In the genomic region with DNA sequence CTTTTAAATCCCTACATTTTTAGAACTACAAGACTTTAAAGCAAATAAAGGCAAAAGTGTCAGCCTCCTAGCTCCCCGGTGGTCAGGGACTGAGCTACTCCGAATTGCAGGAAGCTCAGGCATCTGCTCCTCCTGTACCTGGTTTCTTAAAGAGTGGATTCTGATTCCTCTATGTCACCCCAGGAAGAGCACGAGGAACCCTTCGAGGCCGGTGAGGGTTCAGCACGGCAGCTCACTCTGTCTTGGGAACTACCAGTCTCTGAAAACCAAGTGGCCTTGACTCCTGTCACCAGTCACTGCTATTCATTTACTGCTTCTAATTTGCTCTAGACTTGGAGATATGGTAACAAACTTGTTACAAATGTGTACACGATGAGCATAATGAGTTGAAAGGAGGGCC, we compare ENCODE assay signal across 12 cellular contexts. TPM values are rescaled to one million over a fixed set of nuclear protein-coding genes. Genes with fewer than 3 reads are reported as not detected.
DNase-seq lines count a peak whose midpoint lies in the region; ATAC-seq, FAIRE-seq and TF ChIP-seq lines count a peak whose summit lies in the region.
"Had no signal": no experiment of that assay in that cellular context is flagged by ENCODE, and none has a peak within 500 bp of the region (broad histone marks: within the 10 kb centered on the region; RNA-seq: fewer than 3 reads in every experiment).

No MANE protein-coding gene starts in this region.

- H3K79me2 ChIP-seq in H1 (ENCODE audit: control insufficient read depth in 1 of 2, insufficient read depth in 2 of 2, low read length in 2 of 2) = peaks cover 0 to 4% of the 10 kb centered on the region in 2 experiments; a peak in 1 of 4 replicates

- H3K4me1 ChIP-seq in H1 (replicated peaks in 1 of 4; ENCODE audit: control insufficient read depth in 3 of 4, insufficient read depth in 4 of 4, low read length in 3 of 4) = peaks cover 7 to 25% (median 18%) of the 10 kb centered on the region in 4 experiments
- H3K4me1 ChIP-seq in upper lobe of right lung = peaks cover 48% of the 10 kb centered on the region

- H3K36me3 ChIP-seq in H1 (ENCODE audit: control insufficient read depth in 2 of 4, insufficient read depth in 4 of 4, low read length in 3 of 4) = no peaks in the 10 kb centered on the region
- no peaks in the 10 kb centered on the region for H3K36me3 ChIP-seq in upper lobe of right lung

- no peak overlapping the region for H2AFZ ChIP-seq in H1 (ENCODE audit: low read length)

- H3K9me3 ChIP-seq in H1 (ENCODE audit: insufficient read depth in 2 of 2, low read depth in 1 of 2, low read length in 1 of 2) (no peaks in the 10 kb centered on the region), upper lobe of right lung (no peaks in the 10 kb centered on the region)

- peaks cover 12% of the 10 kb centered on the region for H3K23me2 ChIP-seq in H1 (ENCODE audit: low read depth, low read length)

- intact Hi-C loops in upper lobe of right lung (cut with DNase I) = no loop called here

- no peak overlapping the region for H4K91ac ChIP-seq in H1 (replicated peaks; ENCODE audit: insufficient read length, low read length)

- no peak for ATAC-seq in naive thymus-derived CD8-positive, alpha-beta T cell
- no peak for ATAC-seq in upper lobe of right lung
- no peak for ATAC-seq in omental fat pad (ENCODE audit: low FRiP score)
- ATAC-seq: activated T-cell treated with anti-CD3 and anti-CD28 coated beads, Interleukin-2, amount 50 U/mL, for 72 hours had no signal

- CTCF ChIA-PET in H1 (lab: Charles Lee; ENCODE audit: partially characterized antibody) = interaction anchor here (0.6 to 18.9 kb wide), 7 partner anchors 8 to 858 kb away, joined by 3 to 298 read pairs (median 4); no protein-coding TSS in a partner anchor

- H2BK12ac ChIP-seq in H1 (ENCODE audit: low read depth, low read length) = 0 out of 2 replicates have a peak overlapping the region, but pooled peaks have one; percentile 9

- 68% methylated on average over 7 of the region's 7 CpGs; no CpG with 5 or more reads in 1 of the 2 experiments for WGBS in H1 (ENCODE audit: extremely low coverage in 1 of 2, insufficient coverage in 1 of 2, insufficient read length in 1 of 2, insufficient replicate concordance in 2 of 2, low coverage in 1 of 2, low lambda C conversion rate in 2 of 2, missing lambda C conversion rate in 1 of 2), 2 experiments

- H3K56ac ChIP-seq in H1 (replicated peaks; ENCODE audit: insufficient read length, low read depth, low read length) = no peak overlapping the region

- no peak overlapping the region for H2BK15ac ChIP-seq in H1 (ENCODE audit: low read length)

- 0 out of 2 replicates have a peak overlapping the region, but pooled peaks have one; percentile 1 for H4K8ac ChIP-seq in H1 (ENCODE audit: extremely low read depth, insufficient read depth, low read length)

- H3K4me2 ChIP-seq in H1 (ENCODE audit: insufficient read depth in 1 of 2, low read depth in 2 of 2, low read length in 2 of 2) = 0 out of 4 replicates have a peak overlapping the region, but pooled peaks of 1 of the 2 experiments have one; percentile 19

- H3K27me3 Mint-ChIP-seq in activated naive CD4-positive, alpha-beta T cell treated with anti-CD3 and anti-CD28 coated beads, Interleukin-2, amount 50 U/mL, for 24 hours = no peaks in the 10 kb centered on the region
- peaks cover 0 to 2% (median 0%) of the 10 kb centered on the region in 5 donors for H3K27me3 Mint-ChIP-seq in naive thymus-derived CD8-positive, alpha-beta T cell

- no peak overlapping the region for H3K18ac ChIP-seq in H1 (ENCODE audit: extremely low read depth, low read length)

- POLR2A ChIA-PET in H1 (lab: Charles Lee; ENCODE audit: partially characterized antibody) = no interaction called here
- POLR2A ChIA-PET in naive thymus-derived CD8-positive, alpha-beta T cell (lab: Charles Lee) = no interaction called here

- no peak overlapping the region for H3K27ac ChIP-seq in H1 (ENCODE audit: low read depth, low read length)
- H3K27ac ChIP-seq in upper lobe of right lung = peak overlapping the region; percentile 97

- H3K4ac ChIP-seq in H1 (replicated peaks; ENCODE audit: insufficient read length, low read depth, low read length) = no peak overlapping the region

- no peak overlapping the region for H3K27ac Mint-ChIP-seq in activated naive CD4-positive, alpha-beta T cell treated with anti-CD3 and anti-CD28 coated beads, Interleukin-2, amount 50 U/mL, for 24 hours
- peak overlapping the region in 6 of 10 donors; percentile 10 to 99 (median 54) for H3K27ac Mint-ChIP-seq in naive thymus-derived CD8-positive, alpha-beta T cell
- H3K27ac Mint-ChIP-seq: activated T-cell treated with anti-CD3 and anti-CD28 coated beads, Interleukin-2, amount 50 U/mL, for 72 hours had no signal

- no peaks in the 10 kb centered on the region; the same call in none of the 2 replicates for H3K79me1 ChIP-seq in H1 (ENCODE audit: low read depth, low read length)

- no peaks in the 10 kb centered on the region for H3K9me3 Mint-ChIP-seq in activated naive CD4-positive, alpha-beta T cell treated with anti-CD3 and anti-CD28 coated beads, Interleukin-2, amount 50 U/mL, for 24 hours
- H3K9me3 Mint-ChIP-seq in naive thymus-derived CD8-positive, alpha-beta T cell = no peaks in the 10 kb centered on the region
- H3K9me3 Mint-ChIP-seq: activated T-cell treated with anti-CD3 and anti-CD28 coated beads, Interleukin-2, amount 50 U/mL, for 72 hours had no signal

- FAIRE-seq in H1 (lab: Jason Lieb, UNC) = no peak
- FAIRE-seq: urothelium cell line had no signal

- no peak for TF ChIP-seq CTCF in H1 (IDR thresholded peaks at IDR 0.05; ENCODE audit: control extremely low read depth in 1 of 3, insufficient read depth in 1 of 3, low read depth in 1 of 3, low read length in 3 of 3)
- TF ChIP-seq CTCF in upper lobe of right lung (IDR thresholded peaks at IDR 0.05) = no peak
- no peak for TF ChIP-seq CTCF in omental fat pad (IDR thresholded peaks at IDR 0.05)

- no peaks in the 10 kb centered on the region for H3K36me3 Mint-ChIP-seq in activated naive CD4-positive, alpha-beta T cell treated with anti-CD3 and anti-CD28 coated beads, Interleukin-2, amount 50 U/mL, for 24 hours
- H3K36me3 Mint-ChIP-seq in naive thymus-derived CD8-positive, alpha-beta T cell = no peaks in the 10 kb centered on the region

- H3K9ac ChIP-seq in H1 (replicated peaks in 1 of 4; ENCODE audit: extremely low read depth in 1 of 4, low read depth in 3 of 4, low read length in 3 of 4) = peak overlapping the region in 1 of 4 experiments; percentile 3; a peak in 1 of 7 replicates

- peaks cover 74% of the 10 kb centered on the region for H3K4me1 Mint-ChIP-seq in activated naive CD4-positive, alpha-beta T cell treated with anti-CD3 and anti-CD28 coated beads, Interleukin-2, amount 50 U/mL, for 24 hours
- H3K4me1 Mint-ChIP-seq in naive thymus-derived CD8-positive, alpha-beta T cell = peaks cover 28 to 73% (median 65%) of the 10 kb centered on the region in 4 donors

- no peak for TF ChIP-seq EP300 in H1 (IDR thresholded peaks at IDR 0.05; ENCODE audit: borderline replicate concordance in 1 of 2, low read depth in 2 of 2, low read length in 2 of 2)

- H2BK5ac ChIP-seq in H1 (ENCODE audit: low read depth, low read length) = no peak overlapping the region

- H3K4me3 ChIP-seq in H1 (ENCODE audit: extremely low read depth in 1 of 4, insufficient read depth in 2 of 4, low read depth in 3 of 4, low read length in 4 of 4) (no peak overlapping the region), upper lobe of right lung (peak overlapping the region; percentile 83)

- H2BK20ac ChIP-seq in H1 (ENCODE audit: low read length) = no peak overlapping the region

- no peak for TF ChIP-seq RAD21 in H1 (IDR thresholded peaks at IDR 0.05 in 1 of 2, conservative IDR thresholded peaks at IDR 0.05 in 1 of 2; ENCODE audit: low read depth in 2 of 2, low read length in 2 of 2)

- no peak overlapping the region for H2BK120ac ChIP-seq in H1 (replicated peaks; ENCODE audit: low read depth, low read length)

- peak overlapping the region; percentile 86 for H3K4me3 Mint-ChIP-seq in activated naive CD4-positive, alpha-beta T cell treated with anti-CD3 and anti-CD28 coated beads, Interleukin-2, amount 50 U/mL, for 24 hours
- peak overlapping the region in 4 of 10 donors; percentile 10 to 88 (median 48) for H3K4me3 Mint-ChIP-seq in naive thymus-derived CD8-positive, alpha-beta T cell

- no peak for DNase-seq in activated naive CD4-positive, alpha-beta T cell treated with Interleukin-2 at 50 U/mL for 16 hours
- DNase-seq in H1 (ENCODE audit: low read depth in 1 of 2, low spot score in 2 of 2) (no peak), upper lobe of right lung (no peak), NCI-H510A (lab: John Stamatoyannopoulos, UW) (no peak), omental fat pad (ENCODE audit: low spot score) (no peak)
- no peak for DNase-seq in naive thymus-derived CD8-positive, alpha-beta T cell
- DNase-seq in activated CD4-positive, alpha-beta T cell treated with anti-CD3 and anti-CD28 coated beads for 4 hours = no peak
- DNase-seq: ACHN; activated T-cell treated with anti-CD3 and anti-CD28 coated beads, Interleukin-2, amount 50 U/mL, for 72 hours; retina had no signal

- H3K27me3 ChIP-seq in H1 (replicated peaks in 1 of 4; ENCODE audit: control insufficient read depth in 3 of 4, extremely low read depth in 1 of 4, insufficient read depth in 3 of 4, low read length in 3 of 4) (peaks cover 0 to 10% (median 2%) of the 10 kb centered on the region in 4 experiments; a peak in 2 of 7 replicates), upper lobe of right lung (no peaks in the 10 kb centered on the region)

- H2AK5ac ChIP-seq in H1 (ENCODE audit: low read depth, low read length) = no peak overlapping the region

- TF ChIP-seq POLR2A in H1 (IDR thresholded peaks at IDR 0.05; ENCODE audit: control extremely low read depth in 1 of 2, low read depth in 2 of 2, low read length in 2 of 2) = no peak

- H4K20me1 ChIP-seq in H1 (replicated peaks in 1 of 2; ENCODE audit: control insufficient read depth in 1 of 2, insufficient read depth in 2 of 2, low read length in 2 of 2) = peaks cover 1 to 5% of the 10 kb centered on the region in 2 experiments

- H3K23ac ChIP-seq in H1 (ENCODE audit: insufficient read length) = no peak overlapping the region

- H3K14ac ChIP-seq in H1 (ENCODE audit: insufficient read length) = no peak overlapping the region

- H4K5ac ChIP-seq in H1 (ENCODE audit: insufficient read length, low read depth, low read length) = no peak overlapping the region

RNA-seq across cellular contexts. Expression of a gene that starts 2.3 kb away (rescaled TPM):
- 5.5 TPM in 2 replicates for total RNA-seq in H1 (2021; fragmentation: NEBNext Ultra II Directional; extraction: Animal tissue kit (Norgen Biotek cat#: 25700))
- 0.91 and 0.99 TPM in 2 replicates for polyA plus RNA-seq in H1 (2011; rRNA removed)
- polyA plus RNA-seq in H1 (2011; cell fraction: cytosol; rRNA removed) = 0.78 TPM
- polyA plus RNA-seq in H1 (2011; cell fraction: nucleus; rRNA removed) = 2.3 TPM
- polyA plus RNA-seq in H1 (2012, experiment 1 of 2) = 2.0 to 2.9 TPM (median 2.3 TPM) in 4 replicates
- polyA plus RNA-seq in H1 (2012, experiment 2 of 2) = 0.73 TPM
- polyA plus RNA-seq in H1 (2013, experiment 1 of 2) = 1.5 TPM
- 1.6 TPM for polyA plus RNA-seq in H1 (2013, experiment 2 of 2)
- 4.9 and 7.3 TPM in 2 replicates for polyA minus RNA-seq in H1 (2011; rRNA and poly(A)+ RNA removed)
- polyA minus RNA-seq in H1 (2011; cell fraction: cytosol; rRNA and poly(A)+ RNA removed) = 3.7 TPM
- 7.2 TPM for polyA minus RNA-seq in H1 (2011; cell fraction: nucleus; rRNA and poly(A)+ RNA removed)
- 10 to 100 TPM; 10.3 to 11.1 TPM for total RNA-seq in naive thymus-derived CD8-positive, alpha-beta T cell
- polyA plus RNA-seq in naive thymus-derived CD8-positive, alpha-beta T cell = 1 to 10 TPM; 4.0 to 6.5 (median 4.7) TPM
- total RNA-seq in upper lobe of right lung = 22.7 TPM
- 10 to 100 TPM in 3 of 4 donors, 1 to 10 TPM in 1; 5.3 to 36.4 (median 15.4) TPM for total RNA-seq in omental fat pad

RNA-seq across cellular contexts. Expression of a gene that starts 34.2 kb away (rescaled TPM):
- 15.9 and 17.5 TPM in 2 replicates for total RNA-seq in H1 (2021; fragmentation: NEBNext Ultra II Directional; extraction: Animal tissue kit (Norgen Biotek cat#: 25700))
- 2.3 and 2.8 TPM in 2 replicates for polyA plus RNA-seq in H1 (2011; rRNA removed)
- polyA plus RNA-seq in H1 (2011; cell fraction: cytosol; rRNA removed) = 4.4 TPM
- 2.4 TPM for polyA plus RNA-seq in H1 (2011; cell fraction: nucleus; rRNA removed)
- polyA plus RNA-seq in H1 (2012, experiment 1 of 2) = 10.7 to 16.8 TPM (median 13.9 TPM) in 4 replicates
- polyA plus RNA-seq in H1 (2012, experiment 2 of 2) = 0.98 TPM
- polyA plus RNA-seq in H1 (2013, experiment 1 of 2) = 9.9 TPM
- polyA plus RNA-seq in H1 (2013, experiment 2 of 2) = 8.7 TPM
- 3.5 and 8.0 TPM in 2 replicates for polyA minus RNA-seq in H1 (2011; rRNA and poly(A)+ RNA removed)
- polyA minus RNA-seq in H1 (2011; cell fraction: cytosol; rRNA and poly(A)+ RNA removed) = 6.5 TPM
- 4.1 TPM for polyA minus RNA-seq in H1 (2011; cell fraction: nucleus; rRNA and poly(A)+ RNA removed)
- 1 to 10 TPM; 8.3 to 9.8 TPM for total RNA-seq in naive thymus-derived CD8-positive, alpha-beta T cell
- polyA plus RNA-seq in naive thymus-derived CD8-positive, alpha-beta T cell = 1 to 10 TPM; 4.8 to 6.7 (median 5.0) TPM
- total RNA-seq in upper lobe of right lung (20.8 TPM), omental fat pad (10 to 100 TPM in 3 of 4 donors, 1 to 10 TPM in 1; 8.4 to 15.9 (median 12.5) TPM)

RNA-seq across cellular contexts. Expression of a gene that starts 46.3 kb away (rescaled TPM):
- total RNA-seq in H1 (2021; fragmentation: NEBNext Ultra II Directional; extraction: Animal tissue kit (Norgen Biotek cat#: 25700)) = 35.2 and 36.3 TPM in 2 replicates
- polyA plus RNA-seq in H1 (2011; rRNA removed) = 32.6 and 58.9 TPM in 2 replicates
- polyA plus RNA-seq in H1 (2011; cell fraction: cytosol; rRNA removed) = 46.1 TPM
- 114 TPM for polyA plus RNA-seq in H1 (2011; cell fraction: nucleus; rRNA removed)
- 23.0 to 32.3 TPM (median 28.2 TPM) in 4 replicates for polyA plus RNA-seq in H1 (2012, experiment 1 of 2)
- 22.4 TPM for polyA plus RNA-seq in H1 (2012, experiment 2 of 2)
- polyA plus RNA-seq in H1 (2013, experiment 1 of 2) = 34.8 TPM
- 33.0 TPM for polyA plus RNA-seq in H1 (2013, experiment 2 of 2)
- polyA minus RNA-seq in H1 (2011; rRNA and poly(A)+ RNA removed) = 2.3 and 2.4 TPM in 2 replicates
- polyA minus RNA-seq in H1 (2011; cell fraction: cytosol; rRNA and poly(A)+ RNA removed) = 13.8 TPM
- 35.0 TPM for polyA minus RNA-seq in H1 (2011; cell fraction: nucleus; rRNA and poly(A)+ RNA removed)
- 1 to 10 TPM; 1.7 to 2.0 TPM for total RNA-seq in naive thymus-derived CD8-positive, alpha-beta T cell
- polyA plus RNA-seq in naive thymus-derived CD8-positive, alpha-beta T cell = 1 to 10 TPM in 1 of 3 donors, under 1 TPM in 1, not detected in 1; 0.33 to 2.0 TPM
- total RNA-seq in upper lobe of right lung (7.3 TPM), omental fat pad (1 to 10 TPM; 5.3 to 9.1 (median 5.6) TPM)
